ENCODE assay signal across 15 cellular contexts in the genomic region with DNA sequence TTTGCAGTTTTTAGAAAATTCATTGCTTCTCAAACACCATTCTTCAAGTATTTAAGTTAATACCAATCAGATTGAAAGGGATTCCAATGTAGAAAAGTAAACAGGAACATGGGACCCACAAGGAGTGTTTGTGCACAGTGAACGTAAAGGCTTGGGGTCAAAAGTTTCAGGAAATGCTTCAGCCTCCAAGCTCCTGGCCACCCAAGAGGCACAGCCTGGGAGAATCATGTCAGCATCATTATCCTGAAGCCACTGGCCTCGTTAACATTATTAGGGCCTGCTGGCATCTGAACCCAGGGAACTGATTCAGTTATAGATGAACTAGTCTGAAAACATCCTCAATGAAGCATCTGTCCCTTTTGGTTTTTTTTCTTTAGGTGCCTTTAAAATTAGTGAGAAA.
DNase-seq lines count a peak whose midpoint lies in the region; ATAC-seq and TF ChIP-seq lines count a peak whose summit lies in the region.
"Had no signal": no experiment of that assay in that cellular context is flagged by ENCODE, and none has a peak within 500 bp of the region (broad histone marks: within the 10 kb centered on the region; RNA-seq: fewer than 3 reads in every experiment).

No MANE protein-coding gene starts in this region.

- 27 to 64% (median 57%) methylated on average over 2 of the region's 2 CpGs for WGBS in adrenal gland, 4 donors

- intact Hi-C loops in adrenal gland (cut with DNase I), result no loop called here

- no peaks in the 10 kb centered on the region for H3K9me3 ChIP-seq in adrenal gland (replicated peaks in 1 of 3)
- H3K9me3 ChIP-seq: Caco-2, upper lobe of right lung had no signal

- H3K27ac ChIP-seq in adrenal gland (peak overlapping the region in 4 of 5 donors; percentile 29 to 60 (median 48)), foreskin keratinocyte (peak overlapping the region; percentile 54)
- H3K27ac ChIP-seq: upper lobe of right lung had no signal

- TF ChIP-seq CTCF in adrenal gland (IDR thresholded peaks at IDR 0.05), result no peak
- TF ChIP-seq CTCF in foreskin keratinocyte (conservative IDR thresholded peaks at IDR 0.05), result no peak

- no peak for ATAC-seq in foreskin keratinocyte
- ATAC-seq in GM19463 (IDR thresholded peaks at IDR 0.05; ENCODE audit: unreplicated experiment), result no peak
- ATAC-seq: stimulated activated naive CD8-positive, alpha-beta T cell treated with anti-CD3 and anti-CD28 coated beads, Interleukin-15, Interleukin-2, amounts not matched to agents 100 U/mL and 50 U/mL, for 24 hours had no signal

- H3K36me3 ChIP-seq in adrenal gland (replicated peaks in 1 of 2), result no peaks in the 10 kb centered on the region
- H3K36me3 ChIP-seq: heart right ventricle, upper lobe of right lung had no signal

- DNase-seq in EH (ENCODE audit: low read depth), result peak; percentile 87
- DNase-seq in adrenal gland, result no peak
- DNase-seq in foreskin keratinocyte, result no peak
- peak; percentile 45 for DNase-seq in skeletal muscle cell (ENCODE audit: low read depth)
- no peak for DNase-seq in GOT3 (lab: John Stamatoyannopoulos, UW)
- DNase-seq in NCI-H748 (lab: John Stamatoyannopoulos, UW; ENCODE audit: unreplicated experiment), result no peak
- DNase-seq: activated CD4-positive, alpha-beta T cell treated with anti-CD3 and anti-CD28 coated beads, Interleukin-2, amount 50 U/mL, for 48 hours; activated naive CD4-positive, alpha-beta T cell treated with anti-CD3 and anti-CD28 coated beads, Interleukin-2, amount 10 ng/mL, durations not matched to agents 7 days and 5 days; Caco-2; NCI-H2107; NCI-H510A treated with DMSO at 0.1 percent for 48 hours; stimulated activated naive CD8-positive, alpha-beta T cell treated with anti-CD3 and anti-CD28 coated beads, Interleukin-15, Interleukin-2, amounts not matched to agents 100 U/mL and 50 U/mL, for 24 hours; upper lobe of right lung had no signal

- no peak for TF ChIP-seq POLR2A in adrenal gland (IDR thresholded peaks at IDR 0.05)

- H3K4me3 ChIP-seq in adrenal gland, result no peak overlapping the region
- no peak overlapping the region for H3K4me3 ChIP-seq in skeletal muscle cell (ENCODE audit: low read depth, low read length)
- H3K4me3 ChIP-seq: heart right ventricle, upper lobe of right lung had no signal

- H3K4me1 ChIP-seq in adrenal gland (replicated peaks in 1 of 2), result peaks cover 0 to 9% of the 10 kb centered on the region in 2 donors
- H3K4me1 ChIP-seq in foreskin keratinocyte, result peaks cover 11% of the 10 kb centered on the region
- H3K4me1 ChIP-seq: Caco-2, upper lobe of right lung had no signal

- H3K27me3 ChIP-seq in adrenal gland, result no peaks in the 10 kb centered on the region
- no peaks in the 10 kb centered on the region for H3K27me3 ChIP-seq in foreskin keratinocyte
- H3K27me3 ChIP-seq: upper lobe of right lung had no signal

Comparison
In these comparisons a context has a peak if more than half of its experiments do, and no peak if none do; other contexts are left out.
1. DNase-seq: peak in EH (single experiment) and skeletal muscle cell (single experiment); none in adrenal gland (0 of 7), foreskin keratinocyte (0 of 2), GOT3 (single experiment) and NCI-H748 (single experiment).